ENCODE assay signal across 26 cellular contexts in genomic region chr1:112093372-112093694, GRCh38.
"Had no signal": no experiment of that assay in that cellular context is flagged by ENCODE, and none has a peak within 500 bp of the region (broad histone marks: within the 10 kb centered on the region; RNA-seq: fewer than 3 reads in every experiment).

No MANE protein-coding gene starts in this region.

- H3K4me1 Mint-ChIP-seq: activated CD4-positive, alpha-beta T cell treated with anti-CD3 and anti-CD28 coated beads, Interleukin-2, amount 10 ng/mL, durations not matched to agents 24 days and 14 days; activated naive CD4-positive, alpha-beta T cell treated with anti-CD3 and anti-CD28 coated beads, Interleukin-2, amount 50 U/mL, for 24 hours; activated naive CD8-positive, alpha-beta T cell treated with anti-CD3 and anti-CD28 coated beads, Interleukin-2, amount 10 ng/mL, durations not matched to agents 7 days and 5 days; activated T-helper 17 cell treated with anti-CD3 and anti-CD28 coated beads, Interleukin-2, amount 50 U/mL, for 72 hours; central memory CD8-positive, alpha-beta T cell had no signal

- DNase-seq: activated CD4-positive, alpha-beta T cell treated with anti-CD3 and anti-CD28 coated beads, Interleukin-2, amount 10 ng/mL, durations not matched to agents 24 days and 14 days; activated CD4-positive, alpha-beta T cell treated with anti-CD3 and anti-CD28 coated beads, Interleukin-2, amount 50 U/mL, for 4 hours; activated CD8-positive, alpha-beta T cell treated with anti-CD3 and anti-CD28 coated beads for 36 hours; activated effector memory CD4-positive, alpha-beta T cell treated with anti-CD3 and anti-CD28 coated beads, Interleukin-2, amount 50 U/mL, for 16 hours; activated naive CD4-positive, alpha-beta T cell treated with Interleukin-2 at 50 U/mL for 16 hours; activated naive CD8-positive, alpha-beta T cell treated with anti-CD3 and anti-CD28 coated beads, Interleukin-2, amount 10 ng/mL, durations not matched to agents 7 days and 5 days; activated T-cell treated with anti-CD3 and anti-CD28 coated beads, Interleukin-2, amount 50 U/mL, for 1 hour; activated T-cell treated with anti-CD3 and anti-CD28 coated beads, Interleukin-2, amount 50 U/mL, for 72 hours; amygdala; NCI-H1105; NCI-H1417 treated with DMSO at 0.1 percent for 48 hours; NCI-H187 treated with DMSO at 0.1 percent for 48 hours; NCI-H2081; NCI-H2171 treated with DMSO at 0.1 percent for 48 hours; NCI-H2227 treated with DMSO at 0.1 percent for 48 hours; NCI-H524; Right ventricle myocardium superior; SJCRH30; T1000; WERI-Rb-1 had no signal

- H3K27ac ChIP-seq: ascending aorta, cardiac muscle cell, SJCRH30, SK-N-MC, WERI-Rb-1 had no signal

- H3K9me3 ChIP-seq: ascending aorta, SJCRH30 had no signal

- ATAC-seq: activated CD8-positive, alpha-beta T cell treated with anti-CD3 and anti-CD28 coated beads for 36 hours; activated T-cell treated with anti-CD3 and anti-CD28 coated beads, Interleukin-2, amount 50 U/mL, for 72 hours; activated T-helper 17 cell treated with anti-CD3 and anti-CD28 coated beads, Interleukin-2, amount 50 U/mL, for 72 hours had no signal

- H3K4me3 Mint-ChIP-seq: activated CD4-positive, alpha-beta T cell treated with anti-CD3 and anti-CD28 coated beads, Interleukin-2, amount 10 ng/mL, durations not matched to agents 24 days and 14 days; activated CD8-positive, alpha-beta T cell treated with anti-CD3 and anti-CD28 coated beads for 36 hours; activated naive CD4-positive, alpha-beta T cell treated with anti-CD3 and anti-CD28 coated beads, Interleukin-2, amount 50 U/mL, for 24 hours; activated naive CD8-positive, alpha-beta T cell treated with anti-CD3 and anti-CD28 coated beads, Interleukin-2, amount 10 ng/mL, durations not matched to agents 7 days and 5 days; activated T-cell treated with anti-CD3 and anti-CD28 coated beads, Interleukin-2, amount 50 U/mL, for 72 hours; activated T-helper 17 cell treated with anti-CD3 and anti-CD28 coated beads, Interleukin-2, amount 50 U/mL, for 72 hours; central memory CD8-positive, alpha-beta T cell had no signal

- H3K27me3 ChIP-seq: ascending aorta, cardiac muscle cell had no signal

- H3K27ac Mint-ChIP-seq: activated CD4-positive, alpha-beta T cell treated with anti-CD3 and anti-CD28 coated beads, Interleukin-2, amount 10 ng/mL, durations not matched to agents 24 days and 14 days; activated CD8-positive, alpha-beta T cell treated with anti-CD3 and anti-CD28 coated beads for 36 hours; activated naive CD4-positive, alpha-beta T cell treated with anti-CD3 and anti-CD28 coated beads, Interleukin-2, amount 50 U/mL, for 24 hours; activated naive CD8-positive, alpha-beta T cell treated with anti-CD3 and anti-CD28 coated beads, Interleukin-2, amount 10 ng/mL, durations not matched to agents 7 days and 5 days; activated T-cell treated with anti-CD3 and anti-CD28 coated beads, Interleukin-2, amount 50 U/mL, for 72 hours; activated T-helper 17 cell treated with anti-CD3 and anti-CD28 coated beads, Interleukin-2, amount 50 U/mL, for 72 hours had no signal

- H3K4me1 ChIP-seq: ascending aorta, SJCRH30 had no signal

- H3K36me3 ChIP-seq: ascending aorta, cardiac muscle cell, SJCRH30, WERI-Rb-1 had no signal

- H3K4me3 ChIP-seq: ascending aorta, cardiac muscle cell, SJCRH30, SK-N-MC had no signal

- H3K36me3 Mint-ChIP-seq: activated naive CD4-positive, alpha-beta T cell treated with anti-CD3 and anti-CD28 coated beads, Interleukin-2, amount 50 U/mL, for 24 hours; activated naive CD8-positive, alpha-beta T cell treated with anti-CD3 and anti-CD28 coated beads, Interleukin-2, amount 10 ng/mL, durations not matched to agents 7 days and 5 days had no signal

- H3K9me3 Mint-ChIP-seq: activated CD4-positive, alpha-beta T cell treated with anti-CD3 and anti-CD28 coated beads, Interleukin-2, amount 10 ng/mL, durations not matched to agents 24 days and 14 days; activated CD8-positive, alpha-beta T cell treated with anti-CD3 and anti-CD28 coated beads for 36 hours; activated naive CD4-positive, alpha-beta T cell treated with anti-CD3 and anti-CD28 coated beads, Interleukin-2, amount 50 U/mL, for 24 hours; activated naive CD8-positive, alpha-beta T cell treated with anti-CD3 and anti-CD28 coated beads, Interleukin-2, amount 10 ng/mL, durations not matched to agents 7 days and 5 days; activated T-cell treated with anti-CD3 and anti-CD28 coated beads, Interleukin-2, amount 50 U/mL, for 72 hours; activated T-helper 17 cell treated with anti-CD3 and anti-CD28 coated beads, Interleukin-2, amount 50 U/mL, for 72 hours; central memory CD8-positive, alpha-beta T cell had no signal
